ENCODE assay signal across 37 cellular contexts in the genomic region with DNA sequence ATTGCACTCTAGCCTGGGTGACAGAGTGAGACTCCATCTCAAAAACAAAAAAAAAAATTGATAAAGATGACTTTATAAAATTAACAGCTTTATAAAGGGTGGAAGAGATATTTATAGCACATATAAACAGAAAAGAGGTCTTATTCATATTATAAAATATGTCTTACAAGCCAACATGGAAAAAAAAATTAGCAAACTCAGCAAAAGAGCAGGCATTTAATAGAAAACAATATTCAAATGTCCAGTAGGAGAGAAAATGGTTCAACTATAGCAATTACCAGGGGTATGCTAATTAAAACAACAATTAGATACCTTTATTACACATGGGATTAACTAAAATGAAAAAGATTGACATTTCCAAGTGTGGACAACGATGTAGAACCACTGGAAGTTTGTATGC.
"Had no signal": no experiment of that assay in that cellular context is flagged by ENCODE, and none has a peak within 500 bp of the region (broad histone marks: within the 10 kb centered on the region; RNA-seq: fewer than 3 reads in every experiment).

No MANE protein-coding gene starts in this region.

- H3K36me3 ChIP-seq: ascending aorta, cardiac muscle cell had no signal

- H3K4me3 ChIP-seq: ascending aorta, cardiac muscle cell had no signal

- H3K9me3 Mint-ChIP-seq: activated B cell treated with CpG ODN at 0.5 μM for 24 hours; activated CD4-positive, alpha-beta T cell treated with anti-CD3 and anti-CD28 coated beads, Interleukin-2, amount 10 ng/mL, durations not matched to agents 24 days and 14 days; activated naive CD4-positive, alpha-beta T cell treated with anti-CD3 and anti-CD28 coated beads, Interleukin-2, amount 10 ng/mL, durations not matched to agents 7 days and 5 days; activated naive CD4-positive, alpha-beta T cell treated with anti-CD3 and anti-CD28 coated beads, Interleukin-2, amount 50 U/mL, for 24 hours; activated naive CD8-positive, alpha-beta T cell treated with anti-CD3 and anti-CD28 coated beads, Interleukin-2, amount 10 ng/mL, durations not matched to agents 7 days and 5 days; activated naive CD8-positive, alpha-beta T cell treated with anti-CD3 and anti-CD28 coated beads, Interleukin-2, amount 50 U/mL, for 24 hours; activated T-helper 2 cell treated with anti-CD3 and anti-CD28 coated beads, Interferon-gamma antibody, Interleukin-2, Interleukin-4, amounts not matched to agents 10 μg/mL and 5 μg/mL and 100 μg/mL, durations not matched to agents 14 hours and 24 hours and 36 hours; central memory CD8-positive, alpha-beta T cell; T-helper 1 cell treated with Interleukin-12 subunit alpha and Interleukin-12 subunit beta and Interleukin-4 antibody, amounts not matched to agents 30 μg/mL and 1 μg/mL, for 36 hours; T-helper 2 cell treated with Interferon-gamma antibody and Interleukin-4, amounts not matched to agents 5 μg/mL and 100 μg/mL, for 36 hours had no signal

- H3K27me3 ChIP-seq: ascending aorta, cardiac muscle cell had no signal

- FAIRE-seq: bronchial epithelial cell, TTC549 had no signal

- DNase-seq: activated B cell treated with CpG ODN at 0.5 μM for 24 hours; activated CD4-positive, alpha-beta memory T cell treated with anti-CD3 and anti-CD28 coated beads for 36 hours; activated CD4-positive, alpha-beta T cell treated with anti-CD3 and anti-CD28 coated beads for 4 hours; activated CD4-positive, alpha-beta T cell treated with anti-CD3 and anti-CD28 coated beads, Interleukin-2, amount 10 ng/mL, durations not matched to agents 24 days and 14 days; activated CD4-positive, alpha-beta T cell treated with anti-CD3 and anti-CD28 coated beads, Interleukin-2, amount 50 U/mL, for 1 hour; activated CD4-positive, alpha-beta T cell treated with anti-CD3 and anti-CD28 coated beads, Interleukin-2, amount 50 U/mL, for 4 hours; activated CD4-positive, CD25-positive, alpha-beta regulatory T cell treated with anti-CD3 and anti-CD28 coated beads, Interleukin-2, amount 50 U/mL, for 72 hours; activated CD8-positive, alpha-beta memory T cell treated with anti-CD3 and anti-CD28 coated beads, Interleukin-2, amount 50 U/mL, for 4 hours; activated CD8-positive, alpha-beta T cell treated with anti-CD3 and anti-CD28 coated beads for 36 hours; activated effector memory CD4-positive, alpha-beta T cell treated with Interleukin-2 at 50 U/mL for 16 hours; activated gamma-delta T cell; activated naive CD4-positive, alpha-beta T cell treated with anti-CD3 and anti-CD28 coated beads, Interleukin-2, amount 10 ng/mL, durations not matched to agents 7 days and 5 days; activated naive CD4-positive, alpha-beta T cell treated with Interleukin-2 at 50 U/mL for 16 hours; activated naive CD8-positive, alpha-beta T cell treated with anti-CD3 and anti-CD28 coated beads, Interleukin-2, amount 10 ng/mL, durations not matched to agents 7 days and 5 days; activated naive CD8-positive, alpha-beta T cell treated with anti-CD3 and anti-CD28 coated beads, Interleukin-2, amount 50 U/mL, for 24 hours; activated T-cell treated with anti-CD3 and anti-CD28 coated beads for 4 hours; activated T-cell treated with anti-CD3 and anti-CD28 coated beads, Interleukin-2, amount 50 U/mL, for 1 hour; activated T-cell treated with anti-CD3 and anti-CD28 coated beads, Interleukin-2, amount 50 U/mL, for 48 hours; amygdala; anterior cingulate cortex; caudate nucleus; cerebellar nuclear complex; T-helper 1 cell; T-helper 2 cell; T-helper 9 cell had no signal

- H3K4me3 Mint-ChIP-seq: activated B cell treated with CpG ODN at 0.5 μM for 24 hours; activated CD4-positive, alpha-beta memory T cell treated with anti-CD3 and anti-CD28 coated beads for 36 hours; activated CD4-positive, alpha-beta T cell treated with anti-CD3 and anti-CD28 coated beads, Interleukin-2, amount 10 ng/mL, durations not matched to agents 24 days and 14 days; activated CD8-positive, alpha-beta T cell treated with anti-CD3 and anti-CD28 coated beads for 36 hours; activated naive CD4-positive, alpha-beta T cell treated with anti-CD3 and anti-CD28 coated beads, Interleukin-2, amount 10 ng/mL, durations not matched to agents 7 days and 5 days; activated naive CD4-positive, alpha-beta T cell treated with anti-CD3 and anti-CD28 coated beads, Interleukin-2, amount 50 U/mL, for 24 hours; activated naive CD8-positive, alpha-beta T cell; activated naive CD8-positive, alpha-beta T cell treated with anti-CD3 and anti-CD28 coated beads, Interleukin-2, amount 10 ng/mL, durations not matched to agents 7 days and 5 days; activated naive CD8-positive, alpha-beta T cell treated with anti-CD3 and anti-CD28 coated beads, Interleukin-2, amount 50 U/mL, for 24 hours; brain; central memory CD8-positive, alpha-beta T cell; T-helper 1 cell treated with Interleukin-12 subunit alpha and Interleukin-12 subunit beta and Interleukin-4 antibody, amounts not matched to agents 30 μg/mL and 1 μg/mL, for 36 hours; T-helper 2 cell treated with Interferon-gamma antibody and Interleukin-4, amounts not matched to agents 5 μg/mL and 100 μg/mL, for 36 hours had no signal

- H3K36me3 Mint-ChIP-seq: activated CD4-positive, alpha-beta memory T cell treated with anti-CD3 and anti-CD28 coated beads for 36 hours; activated naive CD4-positive, alpha-beta T cell treated with anti-CD3 and anti-CD28 coated beads, Interleukin-2, amount 10 ng/mL, durations not matched to agents 7 days and 5 days; activated naive CD4-positive, alpha-beta T cell treated with anti-CD3 and anti-CD28 coated beads, Interleukin-2, amount 50 U/mL, for 24 hours; activated naive CD8-positive, alpha-beta T cell; activated naive CD8-positive, alpha-beta T cell treated with anti-CD3 and anti-CD28 coated beads, Interleukin-2, amount 10 ng/mL, durations not matched to agents 7 days and 5 days; brain had no signal

- H3K9me3 ChIP-seq: ascending aorta had no signal

- H3K4me1 ChIP-seq: ascending aorta had no signal

- H3K4me1 Mint-ChIP-seq: activated B cell treated with CpG ODN at 0.5 μM for 24 hours; activated CD4-positive, alpha-beta T cell treated with anti-CD3 and anti-CD28 coated beads, Interleukin-2, amount 10 ng/mL, durations not matched to agents 24 days and 14 days; activated naive CD4-positive, alpha-beta T cell treated with anti-CD3 and anti-CD28 coated beads, Interleukin-2, amount 10 ng/mL, durations not matched to agents 7 days and 5 days; activated naive CD4-positive, alpha-beta T cell treated with anti-CD3 and anti-CD28 coated beads, Interleukin-2, amount 50 U/mL, for 24 hours; activated naive CD8-positive, alpha-beta T cell treated with anti-CD3 and anti-CD28 coated beads, Interleukin-2, amount 10 ng/mL, durations not matched to agents 7 days and 5 days; activated naive CD8-positive, alpha-beta T cell treated with anti-CD3 and anti-CD28 coated beads, Interleukin-2, amount 50 U/mL, for 24 hours; brain; central memory CD8-positive, alpha-beta T cell had no signal

- H3K27me3 Mint-ChIP-seq: activated B cell treated with CpG ODN at 0.5 μM for 24 hours; activated CD4-positive, alpha-beta memory T cell treated with anti-CD3 and anti-CD28 coated beads for 36 hours; activated CD4-positive, alpha-beta T cell treated with anti-CD3 and anti-CD28 coated beads, Interleukin-2, amount 10 ng/mL, durations not matched to agents 24 days and 14 days; activated CD8-positive, alpha-beta T cell treated with anti-CD3 and anti-CD28 coated beads for 36 hours; activated naive CD4-positive, alpha-beta T cell treated with anti-CD3 and anti-CD28 coated beads, Interleukin-2, amount 10 ng/mL, durations not matched to agents 7 days and 5 days; activated naive CD4-positive, alpha-beta T cell treated with anti-CD3 and anti-CD28 coated beads, Interleukin-2, amount 50 U/mL, for 24 hours; activated naive CD8-positive, alpha-beta T cell; activated naive CD8-positive, alpha-beta T cell treated with anti-CD3 and anti-CD28 coated beads, Interleukin-2, amount 10 ng/mL, durations not matched to agents 7 days and 5 days; activated naive CD8-positive, alpha-beta T cell treated with anti-CD3 and anti-CD28 coated beads, Interleukin-2, amount 50 U/mL, for 24 hours; central memory CD8-positive, alpha-beta T cell had no signal

- ATAC-seq: activated CD8-positive, alpha-beta T cell treated with anti-CD3 and anti-CD28 coated beads for 36 hours; activated naive CD8-positive, alpha-beta T cell treated with anti-CD3 and anti-CD28 coated beads, Interleukin-2, amount 50 U/mL, for 24 hours had no signal

- H3K27ac ChIP-seq: ascending aorta, cardiac muscle cell, VCaP had no signal
